Comparison of ENCODE assay signal across 9 cellular contexts in the genomic region with DNA sequence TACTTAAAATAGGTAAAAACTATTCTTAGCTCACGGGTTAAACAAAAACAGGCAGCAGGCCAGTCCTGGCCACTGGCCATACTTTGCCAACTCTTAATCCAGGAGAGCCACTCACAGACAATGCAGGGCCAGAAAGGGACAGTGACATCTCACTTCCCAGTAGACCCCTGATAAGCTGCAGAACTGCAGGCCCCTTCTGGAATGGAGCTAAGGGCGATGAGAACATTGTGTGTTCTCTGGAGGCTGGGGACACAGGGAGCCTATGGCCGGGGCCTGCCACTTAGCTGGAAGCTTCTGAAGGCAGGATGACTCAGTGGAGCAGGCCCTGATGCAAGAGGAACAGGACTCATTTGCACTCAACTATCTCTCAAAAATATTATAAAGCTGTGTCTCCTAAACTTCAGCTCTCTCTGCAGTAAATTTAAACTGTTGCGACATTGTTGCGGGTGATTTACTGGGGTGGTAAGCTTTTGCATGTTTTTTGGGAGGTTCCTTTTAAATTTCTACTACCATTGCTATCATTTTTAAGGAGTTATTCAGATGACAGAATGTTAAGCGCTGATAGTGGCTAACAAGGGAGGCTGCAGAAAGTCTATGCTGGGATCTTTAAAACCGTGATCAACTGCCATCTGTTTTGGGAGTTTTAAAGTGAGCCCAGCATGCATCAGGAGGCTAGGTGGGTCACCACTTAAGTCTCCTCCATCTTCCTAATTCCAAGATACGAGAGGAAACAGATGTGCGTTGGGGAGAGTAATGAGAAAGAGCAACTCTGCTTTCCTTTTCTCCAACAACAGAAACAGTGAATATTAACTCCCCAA. TPM values are rescaled to one million over a fixed set of nuclear protein-coding genes. Genes with fewer than 3 reads are reported as not detected.
A peak's percentile ranks its signal among the peaks of the same experiment; 100 is the strongest.
DNase-seq lines count a peak whose midpoint lies in the region; ATAC-seq and TF ChIP-seq lines count a peak whose summit lies in the region.
"Had no signal": no experiment of that assay in that cellular context is flagged by ENCODE, and none has a peak within 500 bp of the region (broad histone marks: within the 10 kb centered on the region; RNA-seq: fewer than 3 reads in every experiment).

No MANE protein-coding gene starts in this region.

- no peak overlapping the region for H4K91ac ChIP-seq in trophoblast cell (ENCODE audit: low read depth, low read length)

- H3K9me3 ChIP-seq in trophoblast cell (ENCODE audit: insufficient read depth, low read depth, low read length) = no peaks in the 10 kb centered on the region

- no peak overlapping the region for H3K4me2 ChIP-seq in trophoblast cell (ENCODE audit: low read length)

- H2AK5ac ChIP-seq in trophoblast cell (ENCODE audit: low read length) = no peak overlapping the region

- no peak overlapping the region for H4K12ac ChIP-seq in trophoblast cell (ENCODE audit: low read depth, low read length)

- H3K27me3 ChIP-seq in BJ (ENCODE audit: control insufficient read depth, insufficient read depth, low read length) (no peaks in the 10 kb centered on the region), foreskin keratinocyte (no peaks in the 10 kb centered on the region), trophoblast cell (ENCODE audit: insufficient read depth, low read length) (no peaks in the 10 kb centered on the region)

- H3K4ac ChIP-seq in trophoblast cell (ENCODE audit: low read depth, low read length) = no peak overlapping the region

- H2AFZ ChIP-seq in trophoblast cell (ENCODE audit: insufficient read depth, low read length, poor library complexity) = no peak overlapping the region

- DNase-seq in BJ (ENCODE audit: low read depth) (peak; percentile 98), SIG-M5 (lab: John Stamatoyannopoulos, UW) (peak; percentile 42), foreskin keratinocyte (peak; percentile 29 to 57), trophoblast cell (peak; percentile 52 to 64)
- no peak for DNase-seq in activated CD8-positive, alpha-beta memory T cell treated with anti-CD3 and anti-CD28 coated beads, Interleukin-2, amount 50 U/mL, for 48 hours
- DNase-seq: GDM1 had no signal

- WGBS in trophoblast cell (ENCODE audit: extremely low coverage, insufficient coverage, insufficient read length) = no CpG with 5 or more reads among the region's 9 CpGs

- no peak for TF ChIP-seq CTCF in BJ (IDR thresholded peaks at IDR 0.05; ENCODE audit: insufficient read depth, low read depth, low read length)
- TF ChIP-seq CTCF in foreskin keratinocyte (conservative IDR thresholded peaks at IDR 0.05) = no peak

- H3K27ac ChIP-seq in foreskin keratinocyte (no peak overlapping the region), trophoblast cell (ENCODE audit: low read depth, low read length) (no peak overlapping the region)

- H4K8ac ChIP-seq in trophoblast cell (ENCODE audit: low read depth, low read length) = no peak overlapping the region

- H2BK120ac ChIP-seq in trophoblast cell (ENCODE audit: insufficient read depth, low read length, poor library complexity) = no peak overlapping the region

- H3K79me1 ChIP-seq in trophoblast cell (ENCODE audit: low read length) = peaks cover 3% of the 10 kb centered on the region

- peaks cover 19% of the 10 kb centered on the region for H3K4me1 ChIP-seq in foreskin keratinocyte
- peaks cover 3 to 8% of the 10 kb centered on the region in 2 experiments for H3K4me1 ChIP-seq in trophoblast cell (ENCODE audit: control insufficient read depth in 1 of 2, insufficient read depth in 2 of 2, low read length in 2 of 2)

- no peaks in the 10 kb centered on the region for H3K79me2 ChIP-seq in trophoblast cell (ENCODE audit: control insufficient read depth, insufficient read depth, low read length, poor library complexity)

- H3K9ac ChIP-seq in trophoblast cell (ENCODE audit: low read length) = no peak overlapping the region

- CTCF ChIA-PET in BJ (lab: Yijun Ruan, JAX) = interaction anchor here (0.6 to 1.4 kb wide), 6 partner anchors 24 to 208 kb away, joined by 3 to 4 read pairs (median 3); no protein-coding TSS in a partner anchor

- H3K23ac ChIP-seq in trophoblast cell (ENCODE audit: low read length) = no peak overlapping the region

- POLR2A ChIA-PET in BJ (lab: Charles Lee) = interaction anchor here (0.6 kb wide), 1 partner anchor 29 kb away, joined by 3 read pairs; no protein-coding TSS in a partner anchor

- no peaks in the 10 kb centered on the region for H3K36me3 ChIP-seq in BJ (ENCODE audit: control insufficient read depth, insufficient read depth, low read length)
- H3K36me3 ChIP-seq in trophoblast cell (ENCODE audit: control insufficient read depth in 1 of 2, insufficient read depth in 2 of 2, low read length in 2 of 2) = no peaks in the 10 kb centered on the region

- no peak overlapping the region for H3K18ac ChIP-seq in trophoblast cell (ENCODE audit: low read length)

- H3K14ac ChIP-seq in trophoblast cell (ENCODE audit: low read length) = no peak overlapping the region

- H2BK12ac ChIP-seq in trophoblast cell (ENCODE audit: low read length) = no peak overlapping the region

- ATAC-seq in foreskin keratinocyte (peak; percentile 76), GM18858 (IDR thresholded peaks at IDR 0.05; ENCODE audit: unreplicated experiment) (no peak), GM18502 (IDR thresholded peaks at IDR 0.05; ENCODE audit: poor library complexity, unreplicated experiment) (no peak), GM18868 (IDR thresholded peaks at IDR 0.05; ENCODE audit: unreplicated experiment) (no peak)

- no peak overlapping the region for H2BK5ac ChIP-seq in trophoblast cell (ENCODE audit: low read depth, low read length, poor library complexity)

- H3K4me3 ChIP-seq in BJ (ENCODE audit: low read depth, low read length) (peak overlapping the region; percentile 25), trophoblast cell (ENCODE audit: low read depth, low read length) (no peak overlapping the region)

RNA-seq across cellular contexts. Expression of a gene that starts 33.2 kb away (rescaled TPM):
- 9.1 and 17.0 TPM in 2 replicates for polyA plus RNA-seq in BJ (2011; rRNA removed)
- polyA minus RNA-seq in BJ (2011; rRNA and poly(A)+ RNA removed) = 12.5 and 14.5 TPM in 2 replicates
- 16.2 and 17.7 TPM in 2 replicates for total RNA-seq in foreskin keratinocyte
- 3.7 and 4.1 TPM in 2 replicates for polyA plus RNA-seq in foreskin keratinocyte
- 5.2 and 6.2 TPM in 2 replicates for polyA plus RNA-seq in trophoblast cell (2013)
